In genomic region chr1:180003026-180003695, GRCh38 we compare ENCODE assay signal across 12 cellular contexts. TPM values are rescaled to one million over a fixed set of nuclear protein-coding genes. Genes with fewer than 3 reads are reported as not detected.
DNase-seq lines count a peak whose midpoint lies in the region; ATAC-seq and TF ChIP-seq lines count a peak whose summit lies in the region.
"Had no signal": no experiment of that assay in that cellular context is flagged by ENCODE, and none has a peak within 500 bp of the region (broad histone marks: within the 10 kb centered on the region; RNA-seq: fewer than 3 reads in every experiment).

No MANE protein-coding gene starts in this region.

- H3K9me2 ChIP-seq in GM23338 (ENCODE audit: insufficient read depth) = no peaks in the 10 kb centered on the region

- H3K79me2 ChIP-seq in GM23338 (replicated peaks; ENCODE audit: insufficient read depth) = no peaks in the 10 kb centered on the region

- peaks cover 16% of the 10 kb centered on the region for H3K36me3 Mint-ChIP-seq in GM23338 (ENCODE audit: low read depth)
- peaks cover 53% of the 10 kb centered on the region for H3K36me3 Mint-ChIP-seq in activated T-cell treated with anti-CD3 and anti-CD28 coated beads, Interleukin-2, amount 50 U/mL, for 24 hours (ENCODE audit: low read depth)

- TF ChIP-seq CTCF in GM23338 (conservative IDR thresholded peaks at IDR 0.05; ENCODE audit: low read depth in 2 of 2) = no peak
- no peak for TF ChIP-seq CTCF in foreskin keratinocyte (conservative IDR thresholded peaks at IDR 0.05)

- peak; percentile 15 for DNase-seq in G401 (ENCODE audit: low spot score)
- no peak for DNase-seq in GM23338 (ENCODE audit: low spot score)
- DNase-seq in foreskin keratinocyte = no peak
- DNase-seq in activated T-cell treated with anti-CD3 and anti-CD28 coated beads, Interleukin-2, amount 50 U/mL, for 24 hours = no peak
- no peak for DNase-seq in NCI-H526 treated with DMSO at 0.1 percent for 48 hours (lab: John Stamatoyannopoulos, UW)
- DNase-seq: activated effector memory CD4-positive, alpha-beta T cell treated with Interleukin-2 at 50 U/mL for 16 hours; stimulated activated CD4-positive, alpha-beta T cell treated with anti-CD3 and anti-CD28 coated beads, Interleukin-4, amount 100 ng/mL, for 24 hours had no signal

- no peaks in the 10 kb centered on the region for H3K4me1 Mint-ChIP-seq in GM23338
- H3K4me1 Mint-ChIP-seq in activated T-cell treated with anti-CD3 and anti-CD28 coated beads, Interleukin-2, amount 50 U/mL, for 24 hours (ENCODE audit: low read depth) = peaks cover 9% of the 10 kb centered on the region

- peaks cover 10% of the 10 kb centered on the region; the same call in 1 of the 2 replicates for H3K36me3 ChIP-seq in GM23338 (ENCODE audit: insufficient read depth)

- H3K27ac ChIP-seq in GM23338 (ENCODE audit: low read depth) (no peak overlapping the region), foreskin keratinocyte (no peak overlapping the region)
- H3K27ac ChIP-seq: tibial nerve had no signal

- H4K20me1 ChIP-seq in GM23338 (replicated peaks; ENCODE audit: insufficient read depth) = 0 out of 2 replicates have a peak, but pooled peaks cover 4% of the 10 kb centered on the region

- no peak overlapping the region for H3K4me3 Mint-ChIP-seq in GM23338
- H3K4me3 Mint-ChIP-seq in activated T-cell treated with anti-CD3 and anti-CD28 coated beads, Interleukin-2, amount 50 U/mL, for 24 hours = no peak overlapping the region
- H3K4me3 Mint-ChIP-seq: natural killer cell treated with Interleukin-12 subunit alpha and Interleukin-12 subunit beta and Interleukin-15 and Interleukin-18, amount 100 ng/mL, for 72 hours had no signal

- H3K4me2 ChIP-seq in GM23338 = no peak overlapping the region

- H2AFZ ChIP-seq in GM23338 = no peak overlapping the region

- H3K4me3 ChIP-seq in GM23338 = no peak overlapping the region
- H3K4me3 ChIP-seq: tibial nerve had no signal

- in situ Hi-C loops in G401 (cut with HindIII; ENCODE audit: low sequenced_read_pairs) = no loop called here

- ATAC-seq in GM19043 (IDR thresholded peaks at IDR 0.05; ENCODE audit: low read depth, unreplicated experiment) (peak; percentile 84), HG02798 (IDR thresholded peaks at IDR 0.05; ENCODE audit: poor library complexity, unreplicated experiment) (peak; percentile 91), HG03565 (IDR thresholded peaks at IDR 0.05; ENCODE audit: unreplicated experiment) (peak; percentile 78), GM23338 (no peak), foreskin keratinocyte (no peak)
- ATAC-seq: natural killer cell treated with Interleukin-12 subunit alpha and Interleukin-12 subunit beta and Interleukin-15 and Interleukin-18, amount 100 ng/mL, for 72 hours had no signal

- H3K9me3 Mint-ChIP-seq in GM23338 = no peaks in the 10 kb centered on the region; the same call in 2 of the 3 replicates
- H3K9me3 Mint-ChIP-seq in activated T-cell treated with anti-CD3 and anti-CD28 coated beads, Interleukin-2, amount 50 U/mL, for 24 hours = no peaks in the 10 kb centered on the region
- H3K9me3 Mint-ChIP-seq: natural killer cell treated with Interleukin-12 subunit alpha and Interleukin-12 subunit beta and Interleukin-15 and Interleukin-18, amount 100 ng/mL, for 72 hours had no signal

- H3F3A ChIP-seq in GM23338 (replicated peaks; ENCODE audit: low read depth) = no peaks in the 10 kb centered on the region

- H3K27me3 ChIP-seq in GM23338 (ENCODE audit: insufficient read depth) (no peaks in the 10 kb centered on the region), foreskin keratinocyte (no peaks in the 10 kb centered on the region)
- H3K27me3 ChIP-seq: tibial nerve had no signal

- H3K27me3 Mint-ChIP-seq in GM23338 (ENCODE audit: insufficient read depth, low read depth, poor library complexity) = no peaks in the 10 kb centered on the region
- no peaks in the 10 kb centered on the region for H3K27me3 Mint-ChIP-seq in activated T-cell treated with anti-CD3 and anti-CD28 coated beads, Interleukin-2, amount 50 U/mL, for 24 hours
- H3K27me3 Mint-ChIP-seq: natural killer cell treated with Interleukin-12 subunit alpha and Interleukin-12 subunit beta and Interleukin-15 and Interleukin-18, amount 100 ng/mL, for 72 hours had no signal

- no peaks in the 10 kb centered on the region for H3K4me1 ChIP-seq in GM23338 (ENCODE audit: insufficient read depth)
- H3K4me1 ChIP-seq in foreskin keratinocyte = no peaks in the 10 kb centered on the region

- H3K27ac Mint-ChIP-seq in GM23338 = no peak overlapping the region
- no peak overlapping the region for H3K27ac Mint-ChIP-seq in activated T-cell treated with anti-CD3 and anti-CD28 coated beads, Interleukin-2, amount 50 U/mL, for 24 hours
- H3K27ac Mint-ChIP-seq: natural killer cell treated with Interleukin-12 subunit alpha and Interleukin-12 subunit beta and Interleukin-15 and Interleukin-18, amount 100 ng/mL, for 72 hours had no signal

TF ChIP-seq in GM23338, 12 proteins besides CTCF, POLR2A, EP300 and RAD21:
- TF ChIP-seq, protein P1, sequence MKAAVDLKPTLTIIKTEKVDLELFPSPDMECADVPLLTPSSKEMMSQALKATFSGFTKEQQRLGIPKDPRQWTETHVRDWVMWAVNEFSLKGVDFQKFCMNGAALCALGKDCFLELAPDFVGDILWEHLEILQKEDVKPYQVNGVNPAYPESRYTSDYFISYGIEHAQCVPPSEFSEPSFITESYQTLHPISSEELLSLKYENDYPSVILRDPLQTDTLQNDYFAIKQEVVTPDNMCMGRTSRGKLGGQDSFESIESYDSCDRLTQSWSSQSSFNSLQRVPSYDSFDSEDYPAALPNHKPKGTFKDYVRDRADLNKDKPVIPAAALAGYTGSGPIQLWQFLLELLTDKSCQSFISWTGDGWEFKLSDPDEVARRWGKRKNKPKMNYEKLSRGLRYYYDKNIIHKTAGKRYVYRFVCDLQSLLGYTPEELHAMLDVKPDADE (IDR thresholded peaks at IDR 0.05) = no peak
- TF ChIP-seq NANOG (IDR thresholded peaks at IDR 0.05; ENCODE audit: borderline replicate concordance) = no peak
- TF ChIP-seq EZH2 (IDR thresholded peaks at IDR 0.05; ENCODE audit: low read depth, unreplicated experiment) = no peak
- TF ChIP-seq CREB1 (CRISPR knock-in tag; IDR thresholded peaks at IDR 0.05; ENCODE audit: low read depth) = no peak
- no peak for TF ChIP-seq ZNF114 (CRISPR knock-in tag; IDR thresholded peaks at IDR 0.05)
- no peak for TF ChIP-seq EZH2phosphoT487 (IDR thresholded peaks at IDR 0.05; ENCODE audit: unreplicated experiment)
- TF ChIP-seq STAT1 (IDR thresholded peaks at IDR 0.05; ENCODE audit: unreplicated experiment) = no peak

RNA-seq across cellular contexts. Expression of gene CEP350, which starts 48.6 kb away (rescaled TPM):
- 37.1 and 64.9 TPM in 2 replicates for total RNA-seq in G401 (2014; rRNA removed; shearing (Covaris generic))
- total RNA-seq in GM23338 (2014; rRNA removed; shearing (Covaris generic)) = 36.8 and 50.3 TPM in 2 replicates
- polyA plus RNA-seq in GM23338 (2016; fragmentation: Nextera tagmentation; extraction: Ambion mirVana) (19.1 and 23.4 TPM in 2 replicates), foreskin keratinocyte (2.3 and 2.6 TPM in 2 replicates)
- 24.4 and 25.5 TPM in 2 replicates for total RNA-seq in foreskin keratinocyte

Comparison
In these comparisons a context has a peak if more than half of its experiments do, and no peak if none do; other contexts are left out.
1. ATAC-seq: peak in GM19043 (single experiment), HG02798 (single experiment) and HG03565 (single experiment); none in GM23338 (single experiment) and foreskin keratinocyte (single experiment).